1 cellular context compared by ENCODE assay signal in genomic region chr16:3149630-3150345, GRCh38.
A peak's percentile ranks its signal among the peaks of the same experiment; 100 is the strongest.
TF ChIP-seq lines count a peak whose summit lies in the region.

No MANE protein-coding gene starts in this region.

TF ChIP-seq in K562, 482 proteins besides CTCF, POLR2A, EP300 and RAD21 (continued from another document and continues in another):
- TF ChIP-seq CHD7 (IDR thresholded peaks at IDR 0.05; ENCODE audit: low read depth, low read length) (no peak), NCOA4 (IDR thresholded peaks at IDR 0.05; ENCODE audit: partially characterized antibody) (no peak), USF1 (CRISPR knock-in tag; IDR thresholded peaks at IDR 0.05) (no peak), PHF20 (IDR thresholded peaks at IDR 0.05; ENCODE audit: partially characterized antibody) (no peak), E2F3 (CRISPR knock-in tag; IDR thresholded peaks at IDR 0.05) (no peak), ZNF174 (CRISPR knock-in tag; IDR thresholded peaks at IDR 0.05) (no peak), HNRNPUL1 (IDR thresholded peaks at IDR 0.05; ENCODE audit: low read length) (no peak), ZNF699 (CRISPR knock-in tag; IDR thresholded peaks at IDR 0.05; ENCODE audit: insufficient replicate concordance) (no peak), ZNF354B (CRISPR knock-in tag; IDR thresholded peaks at IDR 0.05) (no peak), LEF1 (IDR thresholded peaks at IDR 0.05) (peak; percentile 36; the same call in 1 of the 2 replicates), MTF1 (CRISPR knock-in tag; IDR thresholded peaks at IDR 0.05; ENCODE audit: borderline replicate concordance) (no peak), TAF9B (IDR thresholded peaks at IDR 0.05; ENCODE audit: partially characterized antibody) (no peak), ZNF408 (CRISPR knock-in tag; IDR thresholded peaks at IDR 0.05; ENCODE audit: low read depth) (no peak), TAF1 (IDR thresholded peaks at IDR 0.05; ENCODE audit: control insufficient read depth, extremely low read depth, insufficient read depth, low read length, severe bottlenecking) (peak; percentile 46), NFE2 (IDR thresholded peaks at IDR 0.05; ENCODE audit: low read depth) (no peak), CTCFL (IDR thresholded peaks at IDR 0.05; ENCODE audit: borderline replicate concordance, insufficient read depth, low read depth, low read length, poor library complexity, severe bottlenecking) (no peak), CBFA2T2 (conservative IDR thresholded peaks at IDR 0.05) (peak; percentile 33; the same call in 1 of the 2 replicates), ZBTB12 (CRISPR knock-in tag; IDR thresholded peaks at IDR 0.05) (no peak), CREB3L1 (IDR thresholded peaks at IDR 0.05; ENCODE audit: borderline replicate concordance, low read depth) (peak; percentile 69; the same call in 1 of the 2 replicates), ETV5 (CRISPR knock-in tag; IDR thresholded peaks at IDR 0.05; ENCODE audit: low read depth) (no peak), GTF2E2 (tag; IDR thresholded peaks at IDR 0.05) (no peak), U2AF2 (optimal IDR thresholded peaks at IDR 0.05; ENCODE audit: low read depth, low read length) (no peak), FOXP4 (CRISPR knock-in tag; IDR thresholded peaks at IDR 0.05; ENCODE audit: borderline replicate concordance) (peak; percentile 76), ID3 (CRISPR knock-in tag; IDR thresholded peaks at IDR 0.05) (no peak), ID3 (tag; IDR thresholded peaks at IDR 0.05) (peak; percentile 65; the same call in 1 of the 2 replicates), ZNF785 (CRISPR knock-in tag; IDR thresholded peaks at IDR 0.05) (no peak), CHCHD3 (CRISPR knock-in tag; IDR thresholded peaks at IDR 0.05) (no peak), NFRKB (IDR thresholded peaks at IDR 0.05; ENCODE audit: low read depth) (peak; percentile 72), ZNF347 (CRISPR knock-in tag; IDR thresholded peaks at IDR 0.05; ENCODE audit: low read depth) (no peak), ZNF140 (CRISPR knock-in tag; IDR thresholded peaks at IDR 0.05) (no peak), ZNF395 (CRISPR knock-in tag; IDR thresholded peaks at IDR 0.05) (peak; percentile 68; the same call in 1 of the 2 replicates), ZNF766 (CRISPR knock-in tag; conservative IDR thresholded peaks at IDR 0.05) (0 out of 2 replicates have a peak, but pooled peaks have one; percentile 27), RNF219 (CRISPR knock-in tag; IDR thresholded peaks at IDR 0.05) (no peak), L3MBTL2 (IDR thresholded peaks at IDR 0.05) (peak; percentile 68), C11orf30 (IDR thresholded peaks at IDR 0.05; ENCODE audit: low read depth) (no peak), ZNF507 (tag; conservative IDR thresholded peaks at IDR 0.05) (no peak), JUNB (CRISPR knock-in tag; conservative IDR thresholded peaks at IDR 0.05) (no peak), RAD51 (IDR thresholded peaks at IDR 0.05; ENCODE audit: borderline replicate concordance, low read depth) (no peak), HDAC8 (tag; IDR thresholded peaks at IDR 0.05) (no peak)
